ENCODE assay signal across 8 cellular contexts in the genomic region with DNA sequence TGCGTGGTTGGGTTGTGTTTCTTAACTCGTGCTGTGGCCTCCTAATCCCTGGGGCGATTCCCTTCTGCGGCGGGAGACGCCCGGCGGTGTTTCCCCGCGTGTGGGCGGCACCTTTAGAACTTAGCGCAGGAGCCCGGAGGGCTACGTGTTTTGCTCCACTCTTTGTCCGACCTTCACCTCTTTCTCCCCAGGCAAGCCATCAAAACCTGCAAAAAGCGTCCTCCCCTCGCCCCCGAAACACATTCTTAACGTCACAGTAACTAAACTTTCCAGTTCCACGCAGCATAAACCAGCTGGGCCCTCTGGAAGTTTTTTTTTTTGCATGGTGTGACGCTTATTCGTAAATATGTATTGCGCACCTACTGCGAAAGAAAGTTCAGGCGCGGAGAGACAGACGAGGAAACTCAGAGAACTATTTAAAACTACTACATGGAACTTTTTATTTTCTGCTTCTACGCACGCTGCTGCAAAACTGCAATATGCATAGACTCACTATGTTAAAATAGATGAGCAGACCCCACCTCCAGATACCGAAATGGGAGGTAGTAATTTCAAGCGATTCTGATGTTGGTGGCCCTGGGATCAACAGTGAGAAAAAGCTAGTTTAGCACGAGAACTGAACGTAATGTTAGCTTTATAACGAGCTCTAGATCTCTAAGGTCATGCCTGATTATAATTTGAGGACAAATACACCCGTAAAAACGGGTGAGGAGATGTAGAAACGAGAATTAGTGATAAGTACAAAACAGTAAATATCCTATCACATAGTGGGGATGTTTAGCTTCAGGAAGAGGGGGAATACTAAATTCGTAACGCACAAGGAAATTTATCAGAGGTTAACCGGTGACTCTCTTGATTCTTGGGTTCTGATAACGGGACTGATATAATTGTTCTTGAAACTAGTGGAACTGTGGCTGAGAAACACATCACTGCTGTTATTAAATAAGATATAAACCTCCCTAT. TPM values are rescaled to one million over a fixed set of nuclear protein-coding genes. Genes with fewer than 3 reads are reported as not detected.
A peak's percentile ranks its signal among the peaks of the same experiment; 100 is the strongest.
DNase-seq lines count a peak whose midpoint lies in the region; ATAC-seq, FAIRE-seq and TF ChIP-seq lines count a peak whose summit lies in the region.

No MANE protein-coding gene starts in this region.

- peak overlapping the region; percentile 85 to 95 (median 91) for H3K27ac Mint-ChIP-seq in brain

- DNase-seq in AG08396 (ENCODE audit: low spot score) (peak; percentile 21), RCC 7860 (ENCODE audit: low spot score) (peak; percentile 20), kidney epithelial cell (ENCODE audit: low read depth) (no peak)
- peak in 2 of 3 donors; percentile 21 to 64 for DNase-seq in stimulated activated CD4-positive, alpha-beta T cell treated with anti-CD3 and anti-CD28 coated beads, TNF-alpha, amount 100 ng/mL, for 1 hour (ENCODE audit: low read depth in 3 of 3, low spot score in 1 of 3)
- DNase-seq in effector CD4-positive, alpha-beta T cell = no peak

- H3K4me1 Mint-ChIP-seq in brain = peaks cover 43% of the 10 kb centered on the region

- no peaks in the 10 kb centered on the region for H3K36me3 ChIP-seq in kidney epithelial cell (ENCODE audit: control insufficient read depth, insufficient read depth, low read length)

- H3K4me3 Mint-ChIP-seq in brain = peak overlapping the region; percentile 90 to 100 (median 94)

- TF ChIP-seq CTCF in brain (conservative IDR thresholded peaks at IDR 0.05) (no peak), kidney epithelial cell (IDR thresholded peaks at IDR 0.05; ENCODE audit: insufficient read depth, low read length, poor library complexity, severe bottlenecking) (no peak)

- H3K27me3 ChIP-seq in kidney epithelial cell (ENCODE audit: control insufficient read depth, insufficient read depth, low read length) = no peaks in the 10 kb centered on the region

- H3K4me3 ChIP-seq in kidney epithelial cell (ENCODE audit: low read depth, low read length) = peak overlapping the region; percentile 86

- ATAC-seq in GM18867 (IDR thresholded peaks at IDR 0.05; ENCODE audit: unreplicated experiment) (peak; percentile 30), HG03095 (IDR thresholded peaks at IDR 0.05; ENCODE audit: unreplicated experiment) (peak; percentile 36)

- no peaks in the 10 kb centered on the region for H3K36me3 Mint-ChIP-seq in brain

- H3K27me3 Mint-ChIP-seq in brain = peaks cover 24% of the 10 kb centered on the region

- FAIRE-seq in RCC 7860 (lab: Jason Lieb, UNC) = no peak

- peaks cover 0 to 2% (median 0%) of the 10 kb centered on the region in 5 experiments for H3K9me3 Mint-ChIP-seq in brain

RNA-seq across cellular contexts. Expression of a gene that starts 0.9 kb away (rescaled TPM):
- 3.8 TPM for polyA plus RNA-seq in brain (ENCODE audit: insufficient read depth, low read depth, low replicate concordance)
- total RNA-seq in kidney epithelial cell = 21.8 and 23.3 TPM in 2 replicates

Comparison
In these comparisons a context has a peak if more than half of its experiments do, and no peak if none do; other contexts are left out.
1. DNase-seq: peak in AG08396 (single experiment), RCC 7860 (single experiment) and stimulated activated CD4-positive, alpha-beta T cell treated with anti-CD3 and anti-CD28 coated beads, TNF-alpha, amount 100 ng/mL, for 1 hour (2 of 3); none in kidney epithelial cell (single experiment) and effector CD4-positive, alpha-beta T cell (single experiment).